9 cellular contexts compared by ENCODE assay signal in the genomic region with DNA sequence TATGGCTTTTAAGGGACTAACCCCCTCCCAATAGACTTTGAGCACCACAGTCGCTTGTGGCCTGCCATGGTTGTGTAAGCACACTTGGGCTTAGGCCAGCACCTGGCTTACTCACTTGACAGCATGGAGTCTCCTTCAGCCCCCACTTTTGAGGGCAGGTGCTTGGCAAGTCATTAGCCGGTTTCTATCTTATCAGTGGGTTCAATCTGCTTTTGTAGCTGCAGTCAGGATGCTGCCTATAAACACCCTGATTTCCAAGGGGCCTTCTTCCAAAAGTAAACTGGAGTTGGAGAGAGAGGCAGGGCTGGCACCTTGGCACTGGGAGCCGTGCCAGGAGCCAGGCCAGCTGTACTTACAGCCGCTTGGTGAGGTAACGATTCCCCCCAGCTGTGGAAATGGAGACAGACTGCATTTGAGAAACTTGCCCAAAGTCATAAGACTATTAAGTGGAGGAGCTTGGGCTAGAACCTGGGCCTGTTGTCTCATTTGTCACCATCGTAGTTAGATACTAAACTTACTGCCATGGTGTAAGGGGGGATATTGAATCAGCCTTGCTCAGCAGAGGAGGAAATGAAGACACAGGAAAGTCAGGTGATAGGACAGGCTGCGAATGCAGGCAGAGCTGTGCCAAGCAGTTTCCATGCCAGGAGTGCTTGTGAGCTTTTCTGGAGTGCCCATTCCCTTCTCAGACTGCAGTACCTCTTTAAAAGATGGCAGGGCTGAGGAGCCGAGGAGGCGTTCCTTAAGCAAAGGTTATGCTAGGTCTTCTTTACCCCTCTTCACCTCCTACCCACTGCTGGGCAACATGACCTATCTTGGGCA.
DNase-seq lines count a peak whose midpoint lies in the region; ATAC-seq and TF ChIP-seq lines count a peak whose summit lies in the region.
"Had no signal": no experiment of that assay in that cellular context is flagged by ENCODE, and none has a peak within 500 bp of the region (broad histone marks: within the 10 kb centered on the region; RNA-seq: fewer than 3 reads in every experiment).

No MANE protein-coding gene starts in this region.

- TF ChIP-seq CTCF in heart right ventricle (IDR thresholded peaks at IDR 0.05) (no peak), upper lobe of left lung (IDR thresholded peaks at IDR 0.05) (no peak)

- DNase-seq in Right ventricle myocardium superior (no peak), cardiac septum (ENCODE audit: low spot score) (no peak), NCI-H524 (lab: John Stamatoyannopoulos, UW) (peak; percentile 75 to 89), heart right ventricle (peak in 1 of 2 donors; percentile 34), upper lobe of left lung (peak; percentile 45 to 85), dedifferentiated amniotic fluid mesenchymal stem cell (ENCODE audit: extremely low spot score) (no peak)

- no peaks in the 10 kb centered on the region for H3K36me3 ChIP-seq in heart right ventricle
- no peaks in the 10 kb centered on the region for H3K36me3 ChIP-seq in upper lobe of left lung

- 50 to 62% methylated on average over 9 of the region's 9 CpGs for WGBS in heart right ventricle, 2 donors
- 30 to 41% methylated on average over 9 of the region's 9 CpGs for WGBS in upper lobe of left lung, 2 donors

- H3K4me1 ChIP-seq in heart right ventricle (peaks cover 0 to 54% (median 35%) of the 10 kb centered on the region in 9 donors), upper lobe of left lung (peaks cover 41 to 55% (median 48%) of the 10 kb centered on the region in 4 donors)

- H3K27me3 ChIP-seq in heart right ventricle: no peaks in the 10 kb centered on the region
- H3K27me3 ChIP-seq in upper lobe of left lung: no peaks in the 10 kb centered on the region

- H3K4me3 ChIP-seq in heart right ventricle (no peak overlapping the region), upper lobe of left lung (no peak overlapping the region)

- TF ChIP-seq POLR2A in upper lobe of left lung (IDR thresholded peaks at IDR 0.05): no peak

- peak in 1 of 4 donors; percentile 17 for TF ChIP-seq EP300 in upper lobe of left lung (IDR thresholded peaks at IDR 0.05)

- no peaks in the 10 kb centered on the region for H3K9me3 ChIP-seq in heart right ventricle
- no peaks in the 10 kb centered on the region for H3K9me3 ChIP-seq in upper lobe of left lung

- ATAC-seq in Right ventricle myocardium superior (ENCODE audit: poor library complexity) (peak; percentile 74), heart right ventricle (peak in 7 of 8 donors; percentile 39 to 74 (median 50)), upper lobe of left lung (ENCODE audit: low FRiP score in 2 of 2) (peak; percentile 20 to 45), GM21390 (IDR thresholded peaks at IDR 0.05; ENCODE audit: unreplicated experiment) (no peak), HG03139 (IDR thresholded peaks at IDR 0.05; ENCODE audit: unreplicated experiment) (no peak)

- H3K27ac ChIP-seq in heart right ventricle: peak overlapping the region in 3 of 10 donors; percentile 7 to 10 (median 8)
- peak overlapping the region in 2 of 4 donors; percentile 14 to 44 for H3K27ac ChIP-seq in upper lobe of left lung
- H3K27ac ChIP-seq: KMS-11 had no signal

- intact Hi-C loops in Right ventricle myocardium superior (cut with DNase I): no loop called here
- intact Hi-C loops in cardiac septum (cut with DNase I): no loop called here
- intact Hi-C loops in heart right ventricle (cut with DNase I): loop anchor here in 3 of 10 donors (5.0 to 10.0 kb wide), 3 partner anchors 39 to 201 kb away; partner anchors contain the start of gene ATXN7L1 (in 1 of the 3)

Comparison
In these comparisons a context has a peak if more than half of its experiments do, and no peak if none do; other contexts are left out.
1. ATAC-seq: peak in Right ventricle myocardium superior (single experiment), heart right ventricle (7 of 8) and upper lobe of left lung (2 of 2); none in GM21390 (single experiment) and HG03139 (single experiment).
2. DNase-seq: peak in NCI-H524 (2 of 2) and upper lobe of left lung (2 of 2); none in Right ventricle myocardium superior (single experiment), cardiac septum (single experiment) and dedifferentiated amniotic fluid mesenchymal stem cell (single experiment).